Comparison of ENCODE assay signal across 22 cellular contexts in genomic region chr15:66634540-66634939, GRCh38.
A peak's percentile ranks its signal among the peaks of the same experiment; 100 is the strongest.
DNase-seq lines count a peak whose midpoint lies in the region; ATAC-seq and TF ChIP-seq lines count a peak whose summit lies in the region.
"Had no signal": no experiment of that assay in that cellular context is flagged by ENCODE, and none has a peak within 500 bp of the region (broad histone marks: within the 10 kb centered on the region; RNA-seq: fewer than 3 reads in every experiment).

No MANE protein-coding gene starts in this region.

- H3K27ac Mint-ChIP-seq in endodermal cell (no peak overlapping the region), neural progenitor cell (peak overlapping the region; percentile 76), HFFc6 (no peak overlapping the region), progenitor cell of endocrine pancreas (no peak overlapping the region)
- H3K27ac Mint-ChIP-seq: CD4-positive, alpha-beta T cell had no signal

- 48 to 55% methylated on average over 4 to 5 of the region's 5 CpGs for WGBS in endodermal cell (ENCODE audit: insufficient coverage in 1 of 2, insufficient read length in 1 of 2), 2 experiments

- H3K4me3 Mint-ChIP-seq in endodermal cell (no peak overlapping the region), neural progenitor cell (no peak overlapping the region), HFFc6 (no peak overlapping the region), progenitor cell of endocrine pancreas (ENCODE audit: low read depth) (no peak overlapping the region)
- H3K4me3 Mint-ChIP-seq: CD4-positive, alpha-beta T cell had no signal

- no peaks in the 10 kb centered on the region for H3K79me2 ChIP-seq in neural progenitor cell (ENCODE audit: low read depth)

- no peak overlapping the region for H2AFZ ChIP-seq in neural progenitor cell (replicated peaks)

- no peaks in the 10 kb centered on the region for H4K20me1 ChIP-seq in neural progenitor cell (ENCODE audit: low read depth)
- H4K20me1 ChIP-seq: BLaER1 had no signal

- H3K9ac ChIP-seq in endodermal cell (ENCODE audit: extremely low read depth, low read length, poor library complexity, severe bottlenecking) (no peak overlapping the region), neural progenitor cell (no peak overlapping the region)
- H3K9ac ChIP-seq: BLaER1 had no signal

- no peak overlapping the region for H3K4me2 ChIP-seq in neural progenitor cell
- H3K4me2 ChIP-seq: BLaER1 had no signal

- H3K36me3 ChIP-seq in cardiac muscle cell: no peaks in the 10 kb centered on the region
- H3K36me3 ChIP-seq in endodermal cell (ENCODE audit: control insufficient read depth, insufficient read depth, low read length): no peaks in the 10 kb centered on the region
- H3K36me3 ChIP-seq in neural progenitor cell: no peaks in the 10 kb centered on the region
- H3K36me3 ChIP-seq: BLaER1 had no signal

- H3K4me1 ChIP-seq in cardiac muscle cell (ENCODE audit: low read depth): peaks cover 44% of the 10 kb centered on the region
- peaks cover 27% of the 10 kb centered on the region for H3K4me1 ChIP-seq in endodermal cell (ENCODE audit: control insufficient read depth, insufficient read depth, low read length)
- H3K4me1 ChIP-seq in neural progenitor cell: peaks cover 45% of the 10 kb centered on the region

- DNase-seq in cardiac muscle cell (ENCODE audit: low read depth in 1 of 2, low spot score in 1 of 2): no peak
- no peak for DNase-seq in Right ventricle myocardium superior
- peak; percentile 60 for DNase-seq in endodermal cell
- no peak for DNase-seq in neural progenitor cell (ENCODE audit: low spot score)
- DNase-seq in HFFc6: no peak
- DNase-seq in SHP77 treated with DMSO at 0.1 percent for 48 hours (lab: John Stamatoyannopoulos, UW): no peak
- DNase-seq in progenitor cell of endocrine pancreas (ENCODE audit: low spot score, unreplicated experiment): no peak
- DNase-seq in coronary artery (ENCODE audit: low spot score): no peak
- DNase-seq: ACHN; CD4-positive, alpha-beta T cell; COR-L47; DMS79; HCEC 1CT; Kasumi-1; NCI-H1694; NCI-H2081; NCI-H2171 treated with DMSO at 0.1 percent for 48 hours; NCI-H524 treated with DMSO at 0.1 percent for 48 hours; NCI-H82 had no signal

- H3K27ac ChIP-seq in cardiac muscle cell (peak overlapping the region; percentile 96), endodermal cell (ENCODE audit: low read depth, low read length) (no peak overlapping the region), neural progenitor cell (no peak overlapping the region), coronary artery (no peak overlapping the region)
- H3K27ac ChIP-seq: 22Rv1, BLaER1 had no signal

- no peaks in the 10 kb centered on the region for H3K9me3 Mint-ChIP-seq in endodermal cell
- H3K9me3 Mint-ChIP-seq in neural progenitor cell: no peaks in the 10 kb centered on the region
- no peaks in the 10 kb centered on the region for H3K9me3 Mint-ChIP-seq in HFFc6
- H3K9me3 Mint-ChIP-seq in progenitor cell of endocrine pancreas (ENCODE audit: low read depth): no peaks in the 10 kb centered on the region
- H3K9me3 Mint-ChIP-seq: CD4-positive, alpha-beta T cell had no signal

- no peak for ATAC-seq in Right ventricle myocardium superior (ENCODE audit: poor library complexity)
- ATAC-seq: Panc1 had no signal

- no peaks in the 10 kb centered on the region for H3K27me3 Mint-ChIP-seq in endodermal cell (ENCODE audit: insufficient read depth)
- peaks cover 5% of the 10 kb centered on the region for H3K27me3 Mint-ChIP-seq in neural progenitor cell (ENCODE audit: insufficient read depth, low read depth)
- peaks cover 17% of the 10 kb centered on the region; the same call in 1 of the 2 replicates for H3K27me3 Mint-ChIP-seq in HFFc6 (ENCODE audit: insufficient read depth)
- H3K27me3 Mint-ChIP-seq in progenitor cell of endocrine pancreas: peaks cover 14% of the 10 kb centered on the region
- H3K27me3 Mint-ChIP-seq: CD4-positive, alpha-beta T cell had no signal

- peaks cover 23% of the 10 kb centered on the region for H3F3A ChIP-seq in neural progenitor cell (ENCODE audit: low read depth)

- H3K27me3 ChIP-seq in cardiac muscle cell (no peaks in the 10 kb centered on the region), endodermal cell (ENCODE audit: control insufficient read depth, insufficient read depth, low read length, poor library complexity, severe bottlenecking) (no peaks in the 10 kb centered on the region), neural progenitor cell (no peaks in the 10 kb centered on the region)
- H3K27me3 ChIP-seq: BLaER1 had no signal

- no peaks in the 10 kb centered on the region for H3K36me3 Mint-ChIP-seq in endodermal cell (ENCODE audit: low read depth)
- no peaks in the 10 kb centered on the region for H3K36me3 Mint-ChIP-seq in neural progenitor cell
- no peaks in the 10 kb centered on the region for H3K36me3 Mint-ChIP-seq in HFFc6 (ENCODE audit: low read depth)
- H3K36me3 Mint-ChIP-seq in progenitor cell of endocrine pancreas (ENCODE audit: insufficient read depth): no peaks in the 10 kb centered on the region

- intact Hi-C loops in Right ventricle myocardium superior (cut with DNase I): no loop called here

- no peaks in the 10 kb centered on the region for H3K9me3 ChIP-seq in cardiac muscle cell (ENCODE audit: low read depth)
- no peaks in the 10 kb centered on the region for H3K9me3 ChIP-seq in endodermal cell (ENCODE audit: control insufficient read depth, low read length)
- H3K9me3 ChIP-seq in neural progenitor cell (ENCODE audit: low read depth): no peaks in the 10 kb centered on the region
- H3K9me3 ChIP-seq: BLaER1 had no signal

- TF ChIP-seq CTCF in cardiac muscle cell (IDR thresholded peaks at IDR 0.05; ENCODE audit: low read depth, low read length) (no peak), endodermal cell (conservative IDR thresholded peaks at IDR 0.05) (no peak), neural progenitor cell (IDR thresholded peaks at IDR 0.05) (no peak), HFFc6 (IDR thresholded peaks at IDR 0.05) (no peak), progenitor cell of endocrine pancreas (IDR thresholded peaks at IDR 0.05; ENCODE audit: unreplicated experiment) (no peak), coronary artery (IDR thresholded peaks at IDR 0.05) (no peak)

- H3K4me3 ChIP-seq in cardiac muscle cell (no peak overlapping the region), endodermal cell (ENCODE audit: low read length) (no peak overlapping the region), neural progenitor cell (no peak overlapping the region), coronary artery (no peak overlapping the region)
- H3K4me3 ChIP-seq: BLaER1 had no signal

- H3K4me1 Mint-ChIP-seq in endodermal cell (peaks cover 55% of the 10 kb centered on the region), neural progenitor cell (peaks cover 51% of the 10 kb centered on the region), HFFc6 (ENCODE audit: low read depth) (peaks cover 27% of the 10 kb centered on the region), progenitor cell of endocrine pancreas (ENCODE audit: low read depth) (peaks cover 15% of the 10 kb centered on the region)
